ENCODE assay signal across 15 cellular contexts in the genomic region with DNA sequence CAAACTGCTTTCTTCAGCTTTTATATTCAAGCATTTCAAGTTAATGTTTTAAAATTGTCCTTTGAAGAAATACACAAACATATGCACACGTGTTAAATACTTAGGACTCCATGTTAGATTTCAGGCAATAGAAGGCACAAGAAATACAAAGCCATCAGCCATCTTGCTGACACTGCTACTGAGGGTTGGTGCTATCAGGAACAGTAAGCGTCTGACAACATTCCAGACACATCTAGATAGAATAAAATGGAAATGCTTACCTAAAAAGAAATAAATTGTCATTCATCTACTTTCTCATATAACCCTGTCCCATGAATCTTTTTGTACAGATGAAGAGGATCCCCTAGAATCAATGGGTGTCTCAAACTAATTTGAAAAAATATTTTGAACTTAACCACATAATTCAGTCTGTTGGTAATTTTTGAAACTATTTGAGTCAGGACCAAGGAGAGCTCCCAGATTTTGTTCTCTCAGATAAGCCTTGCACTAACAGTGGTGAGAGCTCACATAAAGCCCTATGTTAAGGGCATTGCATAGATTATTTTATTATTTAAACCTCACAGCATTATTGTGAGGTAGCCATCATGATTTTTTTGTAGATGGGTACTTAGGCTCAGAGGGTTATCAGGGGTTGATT.
DNase-seq lines count a peak whose midpoint lies in the region; ATAC-seq and TF ChIP-seq lines count a peak whose summit lies in the region.
"Had no signal": no experiment of that assay in that cellular context is flagged by ENCODE, and none has a peak within 500 bp of the region (broad histone marks: within the 10 kb centered on the region; RNA-seq: fewer than 3 reads in every experiment).

No MANE protein-coding gene starts in this region.

- ATAC-seq in HG03135 (IDR thresholded peaks at IDR 0.05; ENCODE audit: unreplicated experiment) (no peak), GM21737 (IDR thresholded peaks at IDR 0.05; ENCODE audit: unreplicated experiment) (no peak)
- ATAC-seq: effector memory CD8-positive, alpha-beta T cell; gastroesophageal sphincter had no signal

- no peak overlapping the region for H3K27ac ChIP-seq in SK-N-MC
- H3K27ac ChIP-seq: gastroesophageal sphincter, suprapubic skin had no signal

- TF ChIP-seq CTCF in epithelial cell of esophagus (IDR thresholded peaks at IDR 0.05; ENCODE audit: insufficient read depth, low read depth, low read length, missing control alignments), result no peak

- H3K36me3 ChIP-seq in SK-N-MC (ENCODE audit: insufficient read depth, low read length), result no peaks in the 10 kb centered on the region
- H3K36me3 ChIP-seq: gastroesophageal sphincter, suprapubic skin had no signal

- no peak overlapping the region for H3K4me3 ChIP-seq in SK-N-MC
- H3K4me3 ChIP-seq in epithelial cell of esophagus (ENCODE audit: low read length), result no peak overlapping the region
- H3K4me3 ChIP-seq: gastroesophageal sphincter, suprapubic skin had no signal

- H3K9me3 ChIP-seq in SK-N-MC (ENCODE audit: low read depth, low read length), result no peaks in the 10 kb centered on the region
- H3K9me3 ChIP-seq: gastroesophageal sphincter, suprapubic skin had no signal

- peak; percentile 2 for DNase-seq in HS-5 (ENCODE audit: low read depth)
- peak; percentile 20 for DNase-seq in SK-N-MC (ENCODE audit: low read depth, low spot score)
- DNase-seq in epithelial cell of esophagus (ENCODE audit: low read depth), result peak; percentile 48
- peak; percentile 2 for DNase-seq in retina
- DNase-seq in stimulated activated CD4-positive, alpha-beta T cell treated with anti-CD3 and anti-CD28 coated beads, Interleukin-1b, Interleukin-23, amount 100 ng/mL, for 48 hours, result no peak
- DNase-seq: activated CD4-positive, CD25-positive, alpha-beta regulatory T cell; activated naive CD4-positive, alpha-beta T cell treated with Interleukin-2 at 50 U/mL for 16 hours; C1 segment of cervical spinal cord; effector memory CD8-positive, alpha-beta T cell; NCI-H1417 treated with DMSO at 0.1 percent for 48 hours; NCI-H446 had no signal

- H3K9ac ChIP-seq in SK-N-MC (ENCODE audit: insufficient read length), result no peak overlapping the region
